In the genomic region with DNA sequence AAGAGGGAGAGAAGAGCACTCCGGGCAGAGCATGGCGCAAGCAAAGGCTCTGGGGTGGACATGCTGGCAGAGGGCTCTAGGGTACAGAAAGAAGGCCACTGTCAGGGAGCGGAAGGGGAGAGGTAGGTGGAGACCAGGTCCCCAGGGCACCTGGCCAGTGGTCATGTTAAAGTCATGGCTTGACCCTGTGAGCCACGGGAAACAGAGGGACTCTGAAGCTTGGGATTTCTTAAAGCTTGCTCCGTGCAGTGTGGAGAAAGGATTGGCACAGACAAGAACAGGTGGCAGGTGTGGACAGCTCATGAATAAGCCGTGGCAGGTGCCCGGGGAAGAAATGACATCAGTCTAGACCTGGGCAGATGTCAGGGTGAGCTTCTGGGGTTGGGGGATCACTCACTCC, we compare ENCODE assay signal across 28 cellular contexts.
DNase-seq lines count a peak whose midpoint lies in the region; ATAC-seq, FAIRE-seq and TF ChIP-seq lines count a peak whose summit lies in the region.
"Had no signal": no experiment of that assay in that cellular context is flagged by ENCODE, and none has a peak within 500 bp of the region (broad histone marks: within the 10 kb centered on the region; RNA-seq: fewer than 3 reads in every experiment).

No MANE protein-coding gene starts in this region.

- 88 to 91% methylated on average over 6 to 7 of the region's 7 CpGs for WGBS in gastroesophageal sphincter (ENCODE audit: low coverage in 1 of 2), 2 donors
- 3% methylated on average over 7 of the region's 7 CpGs for WGBS in SK-N-SH (ENCODE audit: low lambda C conversion rate)

- TF ChIP-seq CTCF in bronchial epithelial cell (IDR thresholded peaks at IDR 0.05; ENCODE audit: insufficient read depth, low read length, severe bottlenecking) (no peak), gastroesophageal sphincter (IDR thresholded peaks at IDR 0.05) (no peak), kidney (IDR thresholded peaks at IDR 0.05; ENCODE audit: borderline replicate concordance, extremely low read depth, insufficient read depth) (no peak), SK-N-SH (IDR thresholded peaks at IDR 0.05) (no peak)

- no peak overlapping the region for H3K4me2 ChIP-seq in SK-N-SH
- H3K4me2 ChIP-seq: BLaER1 had no signal

- no peak overlapping the region for H3K4me3 ChIP-seq in bronchial epithelial cell (ENCODE audit: low read depth, low read length)
- H3K4me3 ChIP-seq in gastroesophageal sphincter: no peak overlapping the region
- H3K4me3 ChIP-seq in kidney (ENCODE audit: low read length in 2 of 2): no peak overlapping the region
- no peak overlapping the region for H3K4me3 ChIP-seq in SK-N-SH (ENCODE audit: low read depth in 2 of 2, low read length in 1 of 2)
- H3K4me3 ChIP-seq: BLaER1 had no signal

- no peaks in the 10 kb centered on the region for H3K9me3 Mint-ChIP-seq in stimulated activated effector memory CD8-positive, alpha-beta T cell treated with anti-CD3 and anti-CD28 coated beads, Interleukin-12 subunit alpha, Interleukin-12 subunit beta, amount 100 ng/mL, for 72 hours
- no peaks in the 10 kb centered on the region for H3K9me3 Mint-ChIP-seq in activated T-helper 2 cell treated with anti-CD3 and anti-CD28 coated beads, Interferon-gamma antibody, Interleukin-2, Interleukin-4, amounts not matched to agents 10 μg/mL and 5 μg/mL and 100 μg/mL, durations not matched to agents 14 hours and 24 hours and 36 hours
- H3K9me3 Mint-ChIP-seq: CD4-positive, alpha-beta memory T cell; CD8-positive, alpha-beta memory T cell had no signal

- no peaks in the 10 kb centered on the region for H3K79me2 ChIP-seq in SK-N-SH (ENCODE audit: insufficient read depth)

- H3K27ac ChIP-seq in gastroesophageal sphincter (no peak overlapping the region), kidney (ENCODE audit: low read depth in 2 of 2, low read length in 2 of 2) (no peak overlapping the region), SK-N-SH (ENCODE audit: low read depth in 2 of 2, low read length in 1 of 2) (no peak overlapping the region)
- H3K27ac ChIP-seq: BLaER1 had no signal

- no peaks in the 10 kb centered on the region for H4K20me1 ChIP-seq in SK-N-SH (ENCODE audit: insufficient read depth)
- H4K20me1 ChIP-seq: BLaER1 had no signal

- H3K36me3 ChIP-seq in bronchial epithelial cell (ENCODE audit: control insufficient read depth, insufficient read depth, low read length) (no peaks in the 10 kb centered on the region), gastroesophageal sphincter (no peaks in the 10 kb centered on the region), kidney (ENCODE audit: control insufficient read depth in 1 of 2, insufficient read depth in 2 of 2, low read length in 2 of 2) (no peaks in the 10 kb centered on the region), SK-N-SH (replicated peaks in 1 of 2; ENCODE audit: control insufficient read depth in 1 of 2, insufficient read depth in 2 of 2, low read length in 1 of 2) (no peaks in the 10 kb centered on the region)
- H3K36me3 ChIP-seq: BE2C, BLaER1 had no signal

- peak; percentile 19 for ATAC-seq in gastroesophageal sphincter
- ATAC-seq in stimulated activated effector memory CD8-positive, alpha-beta T cell treated with anti-CD3 and anti-CD28 coated beads, Interleukin-12 subunit alpha, Interleukin-12 subunit beta, amount 100 ng/mL, for 72 hours: peak; percentile 16

- no peaks in the 10 kb centered on the region for H3K36me3 Mint-ChIP-seq in stimulated activated effector memory CD8-positive, alpha-beta T cell treated with anti-CD3 and anti-CD28 coated beads, Interleukin-12 subunit alpha, Interleukin-12 subunit beta, amount 100 ng/mL, for 72 hours
- no peaks in the 10 kb centered on the region for H3K36me3 Mint-ChIP-seq in activated T-helper 2 cell treated with anti-CD3 and anti-CD28 coated beads, Interferon-gamma antibody, Interleukin-2, Interleukin-4, amounts not matched to agents 10 μg/mL and 5 μg/mL and 100 μg/mL, durations not matched to agents 14 hours and 24 hours and 36 hours (ENCODE audit: low read depth)
- H3K36me3 Mint-ChIP-seq: CD14-positive monocyte; CD8-positive, alpha-beta memory T cell had no signal

- no peaks in the 10 kb centered on the region for H3K4me1 ChIP-seq in gastroesophageal sphincter
- H3K4me1 ChIP-seq in kidney (ENCODE audit: control insufficient read depth in 1 of 2, insufficient read depth in 1 of 2, low read depth in 1 of 2, low read length in 2 of 2): no peaks in the 10 kb centered on the region
- no peaks in the 10 kb centered on the region for H3K4me1 ChIP-seq in SK-N-SH (ENCODE audit: control insufficient read depth in 1 of 2, insufficient read depth in 2 of 2, low read depth in 1 of 2, low read length in 1 of 2)
- H3K4me1 ChIP-seq: BE2C, BLaER1 had no signal

- TF ChIP-seq EP300 in gastroesophageal sphincter (IDR thresholded peaks at IDR 0.05): no peak
- TF ChIP-seq EP300 in SK-N-SH (IDR thresholded peaks at IDR 0.05; ENCODE audit: borderline replicate concordance in 1 of 2, low read depth in 1 of 2, low read length in 1 of 2): no peak

- TF ChIP-seq POLR2A in gastroesophageal sphincter (IDR thresholded peaks at IDR 0.05): no peak

- H3K9ac ChIP-seq in kidney (ENCODE audit: low read length in 2 of 2) (no peak overlapping the region), SK-N-SH (no peak overlapping the region)
- H3K9ac ChIP-seq: BLaER1 had no signal

- TF ChIP-seq RAD21 in SK-N-SH (IDR thresholded peaks at IDR 0.05; ENCODE audit: low read length): no peak

- no peaks in the 10 kb centered on the region for H3K9me3 ChIP-seq in gastroesophageal sphincter
- no peaks in the 10 kb centered on the region for H3K9me3 ChIP-seq in kidney (ENCODE audit: control insufficient read depth in 1 of 2, low read length in 2 of 2)
- H3K9me3 ChIP-seq in SK-N-SH: no peaks in the 10 kb centered on the region
- H3K9me3 ChIP-seq: BE2C, BLaER1 had no signal

- DNase-seq in bronchial epithelial cell (ENCODE audit: low read depth) (no peak), mesenteric fat pad (ENCODE audit: low spot score) (peak; percentile 75), kidney (no peak), SK-N-SH (no peak)
- no peak for DNase-seq in stimulated activated effector memory CD8-positive, alpha-beta T cell treated with anti-CD3 and anti-CD28 coated beads, Interleukin-12 subunit alpha, Interleukin-12 subunit beta, amount 100 ng/mL, for 72 hours (ENCODE audit: low spot score in 2 of 2)
- DNase-seq in activated T-helper 2 cell treated with anti-CD3 and anti-CD28 coated beads, Interferon-gamma antibody, Interleukin-2, Interleukin-4, amounts not matched to agents 10 μg/mL and 5 μg/mL and 100 μg/mL, durations not matched to agents 14 hours and 24 hours and 36 hours (ENCODE audit: low spot score): no peak
- DNase-seq in stimulated activated CD4-positive, alpha-beta T cell treated with anti-CD3 and anti-CD28 coated beads, Interleukin-2, amount 100 ng/mL, for 48 hours: no peak
- DNase-seq: 8988T; ACHN; BE2C; C1 segment of cervical spinal cord; CD4-positive, alpha-beta memory T cell; CD4-positive, CD25-positive, alpha-beta regulatory T cell; CD8-positive, alpha-beta memory T cell; COR-L47; DMS 273 treated with DMSO at 0.1 percent for 48 hours; DMS153; DMS53; DMS79; DND-41; EL; GDM1 had no signal

- FAIRE-seq in bronchial epithelial cell (lab: Jason Lieb, UNC) (peak; percentile 7), kidney (lab: Jason Lieb, UNC) (no peak)
- FAIRE-seq: A204.1, GM12891, GM19239 had no signal

- H3K4me1 Mint-ChIP-seq in stimulated activated effector memory CD8-positive, alpha-beta T cell treated with anti-CD3 and anti-CD28 coated beads, Interleukin-12 subunit alpha, Interleukin-12 subunit beta, amount 100 ng/mL, for 72 hours: peaks cover 8% of the 10 kb centered on the region
- H3K4me1 Mint-ChIP-seq in activated T-helper 2 cell treated with anti-CD3 and anti-CD28 coated beads, Interferon-gamma antibody, Interleukin-2, Interleukin-4, amounts not matched to agents 10 μg/mL and 5 μg/mL and 100 μg/mL, durations not matched to agents 14 hours and 24 hours and 36 hours (ENCODE audit: low read depth): no peaks in the 10 kb centered on the region
- H3K4me1 Mint-ChIP-seq: CD14-positive monocyte; CD8-positive, alpha-beta memory T cell had no signal

- CTCF ChIA-PET in SK-N-SH (lab: Yijun Ruan, JAX): no interaction called here

- H3F3A ChIP-seq in SK-N-SH (replicated peaks; ENCODE audit: insufficient read depth): no peaks in the 10 kb centered on the region

- H2AFZ ChIP-seq in SK-N-SH (ENCODE audit: low read depth): no peak overlapping the region

- POLR2A ChIA-PET in SK-N-SH (lab: Yijun Ruan, JAX): no interaction called here

- H3K27me3 Mint-ChIP-seq in activated T-helper 2 cell treated with anti-CD3 and anti-CD28 coated beads, Interferon-gamma antibody, Interleukin-2, Interleukin-4, amounts not matched to agents 10 μg/mL and 5 μg/mL and 100 μg/mL, durations not matched to agents 14 hours and 24 hours and 36 hours (ENCODE audit: low read depth): peaks cover 8% of the 10 kb centered on the region

- no peaks in the 10 kb centered on the region for H3K9me2 ChIP-seq in SK-N-SH

- intact Hi-C loops in activated T-helper 2 cell treated with anti-CD3 and anti-CD28 coated beads, Interferon-gamma antibody, Interleukin-2, Interleukin-4, amounts not matched to agents 10 μg/mL and 5 μg/mL and 100 μg/mL, durations not matched to agents 14 hours and 24 hours and 36 hours (cut with micrococcal nuclease): no loop called here
- intact Hi-C loops in kidney (cut with DNase I): no loop called here

- peaks cover 2% of the 10 kb centered on the region for H3K27me3 ChIP-seq in bronchial epithelial cell (ENCODE audit: control insufficient read depth, insufficient read depth, low read length)
- peaks cover 43% of the 10 kb centered on the region for H3K27me3 ChIP-seq in gastroesophageal sphincter
- peaks cover 13% of the 10 kb centered on the region; the same call in 1 of the 2 replicates for H3K27me3 ChIP-seq in SK-N-SH (ENCODE audit: insufficient read depth)
- H3K27me3 ChIP-seq: BE2C, BLaER1 had no signal

- H3K4me3 Mint-ChIP-seq in stimulated activated effector memory CD8-positive, alpha-beta T cell treated with anti-CD3 and anti-CD28 coated beads, Interleukin-12 subunit alpha, Interleukin-12 subunit beta, amount 100 ng/mL, for 72 hours: no peak overlapping the region
- H3K4me3 Mint-ChIP-seq in activated T-helper 2 cell treated with anti-CD3 and anti-CD28 coated beads, Interferon-gamma antibody, Interleukin-2, Interleukin-4, amounts not matched to agents 10 μg/mL and 5 μg/mL and 100 μg/mL, durations not matched to agents 14 hours and 24 hours and 36 hours (ENCODE audit: low read depth): no peak overlapping the region
- H3K4me3 Mint-ChIP-seq: CD14-positive monocyte; CD4-positive, alpha-beta memory T cell; CD4-positive, CD25-positive, alpha-beta regulatory T cell; CD8-positive, alpha-beta memory T cell had no signal

- no peak overlapping the region for H3K27ac Mint-ChIP-seq in stimulated activated effector memory CD8-positive, alpha-beta T cell treated with anti-CD3 and anti-CD28 coated beads, Interleukin-12 subunit alpha, Interleukin-12 subunit beta, amount 100 ng/mL, for 72 hours
- no peak overlapping the region for H3K27ac Mint-ChIP-seq in activated T-helper 2 cell treated with anti-CD3 and anti-CD28 coated beads, Interferon-gamma antibody, Interleukin-2, Interleukin-4, amounts not matched to agents 10 μg/mL and 5 μg/mL and 100 μg/mL, durations not matched to agents 14 hours and 24 hours and 36 hours
- H3K27ac Mint-ChIP-seq: CD14-positive monocyte; CD8-positive, alpha-beta memory T cell had no signal
